Comparison of ENCODE assay signal across 8 cellular contexts in the genomic region with DNA sequence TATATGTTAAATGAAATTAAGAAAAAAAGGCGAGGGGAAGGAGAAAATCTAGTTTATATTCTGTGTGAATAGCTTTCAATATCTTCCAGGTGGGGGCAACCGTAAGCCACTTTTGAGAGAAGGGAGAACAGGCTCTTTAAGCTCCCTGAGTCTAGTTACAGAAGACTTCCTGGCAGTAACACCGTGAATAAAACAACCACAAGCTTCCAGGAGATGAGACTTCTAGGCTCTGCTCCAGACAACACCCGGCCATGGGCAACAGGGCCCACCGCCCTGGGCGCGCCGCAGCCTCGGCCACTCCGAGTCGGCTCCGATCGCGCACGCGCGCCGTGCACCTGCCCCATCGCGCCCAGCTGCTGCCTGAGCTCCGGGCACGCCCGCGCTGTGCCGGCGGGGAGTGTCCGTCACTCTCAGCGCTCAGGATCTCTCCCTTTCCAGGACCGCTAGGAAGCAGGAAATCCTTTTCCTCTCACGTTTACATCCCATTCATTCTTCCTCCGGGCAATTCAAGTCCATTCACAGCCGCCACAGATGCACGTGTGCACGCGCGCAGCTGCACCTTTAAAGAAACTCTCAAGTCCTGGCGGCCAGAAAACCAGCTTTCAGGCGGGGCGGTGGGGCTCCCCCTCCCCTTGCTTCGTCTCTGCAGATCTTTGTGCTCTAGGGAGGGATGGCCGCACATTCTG. TPM values are rescaled to one million over a fixed set of nuclear protein-coding genes. Genes with fewer than 3 reads are reported as not detected.
DNase-seq lines count a peak whose midpoint lies in the region; ATAC-seq and TF ChIP-seq lines count a peak whose summit lies in the region.

No MANE protein-coding gene starts in this region.

- no peaks in the 10 kb centered on the region for H3K36me3 Mint-ChIP-seq in activated naive CD8-positive, alpha-beta T cell treated with anti-CD3 and anti-CD28 coated beads for 36 hours

- intact Hi-C loops in heart right ventricle (cut with DNase I) (loop anchor here (1.0 to 10.0 kb wide), 10 partner anchors 243 to 297 kb away; no protein-coding TSS in a partner anchor), posterior cingulate gyrus (cut with DNase I) (loop anchor here (2.0 to 5.0 kb wide), 2 partner anchors 244 to 293 kb away; no protein-coding TSS in a partner anchor)

- peaks cover 0 to 26% (median 16%) of the 10 kb centered on the region in 9 donors for H3K4me1 ChIP-seq in heart right ventricle

- peak in 8 of 9 donors; percentile 9 to 66 (median 57) for TF ChIP-seq CTCF in heart right ventricle (IDR thresholded peaks at IDR 0.05)

- peaks cover 4 to 91% (median 69%) of the 10 kb centered on the region in 7 donors for H3K27me3 ChIP-seq in heart right ventricle

- peak overlapping the region; percentile 69 for H3K4me3 Mint-ChIP-seq in activated naive CD8-positive, alpha-beta T cell treated with anti-CD3 and anti-CD28 coated beads for 36 hours

- H3K27me3 Mint-ChIP-seq in activated naive CD8-positive, alpha-beta T cell treated with anti-CD3 and anti-CD28 coated beads for 36 hours = peaks cover 77% of the 10 kb centered on the region

- DNase-seq in NCI-H187 (lab: John Stamatoyannopoulos, UW) = peak; percentile 42 to 52
- no peak for DNase-seq in NCI-H187 treated with DMSO at 0.1 percent for 48 hours (lab: John Stamatoyannopoulos, UW)
- peak; percentile 77 for DNase-seq in NCI-H774 (lab: John Stamatoyannopoulos, UW)
- peak; percentile 55 for DNase-seq in activated naive CD8-positive, alpha-beta T cell treated with anti-CD3 and anti-CD28 coated beads for 36 hours
- DNase-seq in heart right ventricle = peak; percentile 41 to 49
- peak in 6 of 10 donors; percentile 20 to 90 (median 64) for DNase-seq in posterior cingulate gyrus

- no peaks in the 10 kb centered on the region for H3K9me3 Mint-ChIP-seq in activated naive CD8-positive, alpha-beta T cell treated with anti-CD3 and anti-CD28 coated beads for 36 hours

- 0 to 1% methylated on average over 41 of the region's 41 CpGs for WGBS in heart right ventricle, 2 donors

- ATAC-seq in GM21381 (IDR thresholded peaks at IDR 0.05; ENCODE audit: unreplicated experiment) (peak; percentile 44), HG03571 (IDR thresholded peaks at IDR 0.05; ENCODE audit: unreplicated experiment) (peak; percentile 38), heart right ventricle (peak; percentile 68 to 89 (median 79))

- H3K27ac ChIP-seq in heart right ventricle = no peak overlapping the region

- peak overlapping the region; percentile 25 to 62 (median 54) for H3K4me3 ChIP-seq in heart right ventricle

- no peaks in the 10 kb centered on the region for H3K9me3 ChIP-seq in heart right ventricle

- peak overlapping the region; percentile 31 for H3K27ac Mint-ChIP-seq in activated naive CD8-positive, alpha-beta T cell treated with anti-CD3 and anti-CD28 coated beads for 36 hours

- no peaks in the 10 kb centered on the region for H3K36me3 ChIP-seq in heart right ventricle

- H3K4me1 Mint-ChIP-seq in activated naive CD8-positive, alpha-beta T cell treated with anti-CD3 and anti-CD28 coated beads for 36 hours = peaks cover 9% of the 10 kb centered on the region

RNA-seq across cellular contexts. Expression of a gene that starts 19.4 kb away (rescaled TPM):
- total RNA-seq in activated naive CD8-positive, alpha-beta T cell treated with anti-CD3 and anti-CD28 coated beads for 36 hours = not detected
- total RNA-seq in heart right ventricle = not detected
- polyA plus RNA-seq in heart right ventricle = under 1 TPM in 1 of 2 donors, not detected in 1; 0.01 TPM
